ENCODE assay signal across 14 cellular contexts in the genomic region with DNA sequence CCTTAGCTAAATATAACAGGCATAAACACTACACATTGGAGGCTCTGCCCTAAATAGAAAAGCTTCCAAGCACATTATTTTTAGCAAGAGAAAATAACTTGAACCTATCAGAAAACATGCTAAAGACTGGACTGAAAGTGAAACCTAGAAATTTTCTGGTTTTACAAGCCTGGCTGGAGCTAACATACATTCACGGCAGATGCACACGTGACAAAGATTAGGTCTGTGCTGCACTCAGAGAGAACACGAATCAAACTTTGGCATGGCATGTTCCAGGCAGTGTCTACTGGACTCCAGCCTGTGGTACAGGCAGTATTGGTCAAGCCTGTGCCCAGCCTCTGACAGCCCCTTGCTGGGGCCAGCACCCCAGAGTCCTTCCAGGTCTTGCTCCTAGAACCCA.
DNase-seq lines count a peak whose midpoint lies in the region; ATAC-seq, FAIRE-seq and TF ChIP-seq lines count a peak whose summit lies in the region.
"Had no signal": no experiment of that assay in that cellular context is flagged by ENCODE, and none has a peak within 500 bp of the region (broad histone marks: within the 10 kb centered on the region; RNA-seq: fewer than 3 reads in every experiment).

No MANE protein-coding gene starts in this region.

- H3K9me3 ChIP-seq in CD4-positive, alpha-beta memory T cell (ENCODE audit: control insufficient read depth in 1 of 2, low read length in 2 of 2), result no peaks in the 10 kb centered on the region
- H3K9me3 ChIP-seq in K562 (replicated peaks; ENCODE audit: control insufficient read depth, insufficient read depth, low read depth, low read length) (no peaks in the 10 kb centered on the region), sigmoid colon (no peaks in the 10 kb centered on the region)

- 0% methylated on average over 3 of the region's 3 CpGs for WGBS in K562 (ENCODE audit: insufficient coverage, low coverage, missing lambda C conversion rate)
- WGBS in sigmoid colon, 2 donors, result 9 to 15% methylated on average over 3 of the region's 3 CpGs

- no peak overlapping the region for H3K27ac ChIP-seq in CD4-positive, alpha-beta memory T cell (ENCODE audit: low read depth, low read length)
- H3K27ac ChIP-seq in K562 (ENCODE audit: extremely low read depth, low read depth, low read length) (no peak overlapping the region), sigmoid colon (no peak overlapping the region)
- H3K27ac ChIP-seq: C4-2B, foreskin keratinocyte had no signal

- H3K4me1 Mint-ChIP-seq in CD4-positive, alpha-beta memory T cell, result peaks cover 9 to 12% (median 12%) of the 10 kb centered on the region in 4 donors
- H3K4me1 Mint-ChIP-seq: brain had no signal

- BruUV-seq in K562 (replicated peaks; lab: Mats Ljungman, UMichigan), result no TSS peak

- H4K20me1 ChIP-seq in K562 (replicated peaks; ENCODE audit: control insufficient read depth, insufficient read depth, low read length), result no peaks in the 10 kb centered on the region; the same call in 1 of the 2 replicates

- peak overlapping the region; percentile 22 to 66 (median 57) for H3K4me3 Mint-ChIP-seq in CD4-positive, alpha-beta memory T cell
- H3K4me3 Mint-ChIP-seq: brain, WTC11 had no signal

- peak overlapping the region in 6 of 7 donors; percentile 12 to 72 (median 46) for H3K27ac Mint-ChIP-seq in CD4-positive, alpha-beta memory T cell
- H3K27ac Mint-ChIP-seq: WTC11 had no signal

- H3K9me3 Mint-ChIP-seq in CD4-positive, alpha-beta memory T cell, result no peaks in the 10 kb centered on the region
- H3K9me3 Mint-ChIP-seq: WTC11 had no signal

- FAIRE-seq in K562 (lab: Jason Lieb, UNC), result no peak

- H3K79me2 ChIP-seq in K562 (ENCODE audit: control insufficient read depth, insufficient read depth, low read length), result no peaks in the 10 kb centered on the region

- H3K27me3 Mint-ChIP-seq in CD4-positive, alpha-beta memory T cell, result peaks cover 0 to 1% of the 10 kb centered on the region in 2 donors
- H3K27me3 Mint-ChIP-seq: brain had no signal

- no peak for TF ChIP-seq RAD21 in K562 (CRISPR knock-in tag; conservative IDR thresholded peaks at IDR 0.05 in 1 of 2, IDR thresholded peaks at IDR 0.05 in 1 of 2)

- intact Hi-C loops in CD4-positive, alpha-beta memory T cell (cut with micrococcal nuclease), result no loop called here
- intact Hi-C loops in K562 (cut with micrococcal nuclease), result no loop called here
- intact Hi-C loops in sigmoid colon (cut with DNase I), result no loop called here

- no peaks in the 10 kb centered on the region for H3K9me1 ChIP-seq in K562 (ENCODE audit: control insufficient read depth, insufficient read depth, low read length)

- no peak for TF ChIP-seq POLR2A in K562 (conservative IDR thresholded peaks at IDR 0.05)
- TF ChIP-seq POLR2A in sigmoid colon (IDR thresholded peaks at IDR 0.05), result no peak

- no peak overlapping the region for H2AFZ ChIP-seq in K562 (ENCODE audit: low read depth, low read length)

- H3K27me3 ChIP-seq in CD4-positive, alpha-beta memory T cell (ENCODE audit: insufficient read depth, low read length), result no peaks in the 10 kb centered on the region
- H3K27me3 ChIP-seq in K562 (ENCODE audit: control insufficient read depth in 2 of 2, insufficient read depth in 2 of 2, low read length in 2 of 2), result peaks cover 11 to 78% of the 10 kb centered on the region in 2 experiments; a peak in 4 of 5 replicates
- peaks cover 0 to 2% (median 0%) of the 10 kb centered on the region in 3 donors for H3K27me3 ChIP-seq in sigmoid colon

- TF ChIP-seq EP300 in K562 (IDR thresholded peaks at IDR 0.05; ENCODE audit: low read length), result no peak
- TF ChIP-seq EP300 in sigmoid colon (IDR thresholded peaks at IDR 0.05), result no peak

- in situ Hi-C loops in K562 (cut with MboI), result no loop called here

- CTCF ChIA-PET in CD4-positive, alpha-beta memory T cell (lab: Charles Lee; ENCODE audit: partially characterized antibody), result interaction anchor here (0.7 kb wide), 1 partner anchor 13 kb away, joined by 3 read pairs; no protein-coding TSS in a partner anchor
- CTCF ChIA-PET in K562 (lab: Yijun Ruan, JAX; ENCODE audit: low intra/inter-chr PET ratio), result no interaction called here

- ATAC-seq in HG03108 (IDR thresholded peaks at IDR 0.05; ENCODE audit: unreplicated experiment), result peak; percentile 43
- ATAC-seq in K562, result no peak
- no peak for ATAC-seq in GM19455 (IDR thresholded peaks at IDR 0.05; ENCODE audit: unreplicated experiment)
- ATAC-seq: foreskin keratinocyte, WTC11 had no signal

- no peaks in the 10 kb centered on the region for H3K36me3 ChIP-seq in CD4-positive, alpha-beta memory T cell (ENCODE audit: insufficient read depth, low read length)
- H3K36me3 ChIP-seq in K562 (ENCODE audit: control insufficient read depth, insufficient read depth, low read length) (no peaks in the 10 kb centered on the region), sigmoid colon (no peaks in the 10 kb centered on the region)

- TF ChIP-seq CTCF in K562 (IDR thresholded peaks at IDR 0.05 in 2 of 3, conservative IDR thresholded peaks at IDR 0.05 in 1 of 3; ENCODE audit: insufficient read depth in 2 of 3, low read depth in 1 of 3, low read length in 3 of 3) (no peak), sigmoid colon (IDR thresholded peaks at IDR 0.05) (no peak)

- H3K9ac ChIP-seq in K562 (ENCODE audit: insufficient read depth in 1 of 2, low read depth in 2 of 2, low read length in 2 of 2), result no peak overlapping the region

- POLR2A ChIA-PET in CD4-positive, alpha-beta memory T cell (lab: Charles Lee; ENCODE audit: partially characterized antibody), result no interaction called here
- POLR2A ChIA-PET in K562 (lab: Yijun Ruan, JAX), result interaction anchor here (0.6 to 1.4 kb wide), 4 partner anchors 17 to 318 kb away, joined by 3 to 5 read pairs (median 4); no protein-coding TSS in a partner anchor

- no peak for DNase-seq in CD4-positive, alpha-beta memory T cell
- DNase-seq in GM19238 (ENCODE audit: insufficient read length, low spot score), result peak; percentile 46
- DNase-seq in K562 (ENCODE audit: extremely low read depth in 1 of 4, low spot score in 3 of 4), result no peak
- no peak for DNase-seq in central memory CD4-positive, alpha-beta T cell
- DNase-seq in sigmoid colon, result no peak
- DNase-seq in GM03348 (ENCODE audit: low spot score), result no peak
- DNase-seq: foreskin keratinocyte, mammary epithelial cell, NCI-H748 treated with DMSO at 0.1 percent for 48 hours had no signal

- no peaks in the 10 kb centered on the region for H3K36me3 Mint-ChIP-seq in CD4-positive, alpha-beta memory T cell
- H3K36me3 Mint-ChIP-seq: brain, WTC11 had no signal

- no peak overlapping the region for H3K4me3 ChIP-seq in CD4-positive, alpha-beta memory T cell (ENCODE audit: low read length in 2 of 2)
- H3K4me3 ChIP-seq in K562 (no peak overlapping the region), sigmoid colon (no peak overlapping the region)

- peaks cover 13% of the 10 kb centered on the region for H3K4me1 ChIP-seq in CD4-positive, alpha-beta memory T cell (ENCODE audit: insufficient read depth, low read length)
- no peaks in the 10 kb centered on the region; a peak in 1 of 5 replicates for H3K4me1 ChIP-seq in K562 (replicated peaks in 1 of 2; ENCODE audit: control insufficient read depth in 2 of 2, insufficient read depth in 2 of 2, low read length in 2 of 2)
- H3K4me1 ChIP-seq in sigmoid colon, result no peaks in the 10 kb centered on the region
- H3K4me1 ChIP-seq: foreskin keratinocyte had no signal

- H3K4me2 ChIP-seq in K562 (ENCODE audit: insufficient read depth, low read length), result no peak overlapping the region; the same call in 1 of the 2 replicates

TF ChIP-seq in K562, 482 proteins besides CTCF, POLR2A, EP300 and RAD21 (continues in another document):
- TF ChIP-seq ZNF263 (CRISPR knock-in tag; IDR thresholded peaks at IDR 0.05; ENCODE audit: borderline replicate concordance), result no peak
- no peak for TF ChIP-seq ZNF239 (CRISPR knock-in tag; IDR thresholded peaks at IDR 0.05)
- no peak for TF ChIP-seq BRF1 (IDR thresholded peaks at IDR 0.05; ENCODE audit: borderline replicate concordance, extremely low read depth, insufficient read length)
- peak; percentile 64 for TF ChIP-seq USF1 (CRISPR knock-in tag; IDR thresholded peaks at IDR 0.05)
- no peak for TF ChIP-seq RBM22 (IDR thresholded peaks at IDR 0.05; ENCODE audit: low read depth, low read length, poor library complexity, severe bottlenecking)
- TF ChIP-seq, protein P1, sequence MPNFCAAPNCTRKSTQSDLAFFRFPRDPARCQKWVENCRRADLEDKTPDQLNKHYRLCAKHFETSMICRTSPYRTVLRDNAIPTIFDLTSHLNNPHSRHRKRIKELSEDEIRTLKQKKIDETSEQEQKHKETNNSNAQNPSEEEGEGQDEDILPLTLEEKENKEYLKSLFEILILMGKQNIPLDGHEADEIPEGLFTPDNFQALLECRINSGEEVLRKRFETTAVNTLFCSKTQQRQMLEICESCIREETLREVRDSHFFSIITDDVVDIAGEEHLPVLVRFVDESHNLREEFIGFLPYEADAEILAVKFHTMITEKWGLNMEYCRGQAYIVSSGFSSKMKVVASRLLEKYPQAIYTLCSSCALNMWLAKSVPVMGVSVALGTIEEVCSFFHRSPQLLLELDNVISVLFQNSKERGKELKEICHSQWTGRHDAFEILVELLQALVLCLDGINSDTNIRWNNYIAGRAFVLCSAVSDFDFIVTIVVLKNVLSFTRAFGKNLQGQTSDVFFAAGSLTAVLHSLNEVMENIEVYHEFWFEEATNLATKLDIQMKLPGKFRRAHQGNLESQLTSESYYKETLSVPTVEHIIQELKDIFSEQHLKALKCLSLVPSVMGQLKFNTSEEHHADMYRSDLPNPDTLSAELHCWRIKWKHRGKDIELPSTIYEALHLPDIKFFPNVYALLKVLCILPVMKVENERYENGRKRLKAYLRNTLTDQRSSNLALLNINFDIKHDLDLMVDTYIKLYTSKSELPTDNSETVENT (CRISPR knock-in tag; IDR thresholded peaks at IDR 0.05), result no peak
- TF ChIP-seq RFX5 (IDR thresholded peaks at IDR 0.05; ENCODE audit: low read depth, low read length), result no peak
